13 cellular contexts compared by ENCODE assay signal in genomic region chr14:68526420-68527105, GRCh38.
DNase-seq lines count a peak whose midpoint lies in the region; ATAC-seq and TF ChIP-seq lines count a peak whose summit lies in the region.
"Had no signal": no experiment of that assay in that cellular context is flagged by ENCODE, and none has a peak within 500 bp of the region (broad histone marks: within the 10 kb centered on the region; RNA-seq: fewer than 3 reads in every experiment).

No MANE protein-coding gene starts in this region.

- no peak overlapping the region for H3K9ac ChIP-seq in IMR-90 (ENCODE audit: low read depth, low read length)

- H2BK15ac ChIP-seq in IMR-90 (ENCODE audit: low read depth, low read length), result 0 out of 3 replicates have a peak overlapping the region, but pooled peaks have one; percentile 21

- DNase-seq in IMR-90 (no peak), ecto neural progenitor cell (ENCODE audit: low spot score) (peak; percentile 25), medulla oblongata (ENCODE audit: extremely low spot score) (peak; percentile 7), stomach (peak; percentile 80), GM10248 (ENCODE audit: extremely low spot score) (no peak)
- DNase-seq in stimulated activated CD4-positive, alpha-beta T cell treated with anti-CD3 and anti-CD28 coated beads, Interleukin-15, amount 100 ng/mL, for 24 hours, result no peak
- DNase-seq: activated CD8-positive, alpha-beta T cell treated with anti-CD3 and anti-CD28 coated beads for 36 hours; CD4-positive, CD25-positive, alpha-beta regulatory T cell; NCI-H446 had no signal

- H3K4me1 ChIP-seq in IMR-90 (ENCODE audit: control insufficient read depth, insufficient read depth, low read length), result peaks cover 5% of the 10 kb centered on the region
- peaks cover 19 to 62% (median 49%) of the 10 kb centered on the region in 4 donors for H3K4me1 ChIP-seq in stomach
- H3K4me1 ChIP-seq: SJSA1 had no signal

- no peak overlapping the region for H4K91ac ChIP-seq in IMR-90 (ENCODE audit: insufficient read depth, low read depth, low read length)

- TF ChIP-seq RAD21 in IMR-90 (IDR thresholded peaks at IDR 0.05; ENCODE audit: low read length), result no peak

- no peaks in the 10 kb centered on the region for H3K36me3 ChIP-seq in IMR-90 (ENCODE audit: control insufficient read depth, insufficient read depth, low read length)
- H3K36me3 ChIP-seq in stomach, result no peaks in the 10 kb centered on the region
- H3K36me3 ChIP-seq: SJSA1 had no signal

- H4K5ac ChIP-seq in IMR-90 (ENCODE audit: low read depth, low read length), result no peak overlapping the region

- intact Hi-C loops in IMR-90 (cut with micrococcal nuclease), result no loop called here
- intact Hi-C loops in stomach (cut with DNase I; ENCODE audit: low total_unique reads), result no loop called here

- H3K27me3 ChIP-seq in IMR-90 (ENCODE audit: control insufficient read depth, insufficient read depth, low read length) (no peaks in the 10 kb centered on the region), stomach (no peaks in the 10 kb centered on the region)
- H3K27me3 ChIP-seq: SJSA1 had no signal

- WGBS in IMR-90 (ENCODE audit: extremely low coverage in 2 of 2, insufficient read length in 1 of 2), 2 experiments, result 90% methylated on average over 2 of the region's 14 CpGs; no CpG with 5 or more reads in 1 of the 2 experiments
- 54 to 73% (median 63%) methylated on average over 14 of the region's 14 CpGs for WGBS in stomach, 5 donors

- TF ChIP-seq CTCF in IMR-90 (conservative IDR thresholded peaks at IDR 0.05; ENCODE audit: low read depth, low read length) (no peak), stomach (IDR thresholded peaks at IDR 0.05) (no peak), GM10248 (IDR thresholded peaks at IDR 0.05; ENCODE audit: control extremely low read depth, extremely low read depth, low read depth, missing control alignments) (no peak)

- dilution Hi-C loops in IMR-90 (cut with HindIII; ENCODE audit: low sequenced_read_pairs, unreplicated experiment), result no loop called here

- no peak for TF ChIP-seq POLR2A in IMR-90 (IDR thresholded peaks at IDR 0.05; ENCODE audit: low read depth, low read length)
- TF ChIP-seq POLR2A in stomach (IDR thresholded peaks at IDR 0.05), result no peak

- 0 out of 2 replicates have a peak overlapping the region, but pooled peaks have one; percentile 0 for H2BK120ac ChIP-seq in IMR-90 (ENCODE audit: low read depth, low read length)

- no peaks in the 10 kb centered on the region for H3K79me1 ChIP-seq in IMR-90 (ENCODE audit: low read depth in 1 of 2, low read length in 2 of 2)

- H2AK9ac ChIP-seq in IMR-90 (replicated peaks; ENCODE audit: low read depth, low read length, poor library complexity), result no peak overlapping the region

- no peak for TF ChIP-seq EP300 in stomach (IDR thresholded peaks at IDR 0.05)

- no peak overlapping the region for H3K4me2 ChIP-seq in IMR-90 (ENCODE audit: low read depth, low read length)

- no peak overlapping the region for H2BK20ac ChIP-seq in IMR-90 (ENCODE audit: low read depth, low read length)

- no peak overlapping the region for H2BK5ac ChIP-seq in IMR-90 (ENCODE audit: low read depth, low read length, poor library complexity, severe bottlenecking)

- CTCF ChIA-PET in IMR-90 (lab: Yijun Ruan, JAX), result interaction anchor here (0.6 to 0.7 kb wide), 2 partner anchors 152 to 289 kb away, joined by 3 read pairs; no protein-coding TSS in a partner anchor
- CTCF ChIA-PET in GM10248 (lab: Yijun Ruan, JAX), result interaction anchor here (1.3 to 2.5 kb wide), 3 partner anchors 8 to 18 kb away, joined by 3 to 8 read pairs (median 6); no protein-coding TSS in a partner anchor

- H3K23ac ChIP-seq in IMR-90 (ENCODE audit: low read depth, low read length), result no peak overlapping the region

- in situ Hi-C loops in IMR-90 (cut with MboI; ENCODE audit: low sequenced_read_pairs), result no loop called here

- H3K4me3 ChIP-seq in IMR-90 (ENCODE audit: insufficient read depth, low read depth, low read length), result no peak overlapping the region
- no peak overlapping the region for H3K4me3 ChIP-seq in stomach
- H3K4me3 ChIP-seq: SJSA1 had no signal

- peaks cover 3% of the 10 kb centered on the region; the same call in 1 of the 2 replicates for H3K9me1 ChIP-seq in IMR-90 (ENCODE audit: insufficient read depth, low read length)

- H4K20me1 ChIP-seq in IMR-90 (ENCODE audit: insufficient read depth, low read length), result no peaks in the 10 kb centered on the region

- no peak for ATAC-seq in IMR-90 (ENCODE audit: low read depth)
- no peak for ATAC-seq in GM21528 (IDR thresholded peaks at IDR 0.05; ENCODE audit: low FRiP score, unreplicated experiment)
- ATAC-seq in GM18520 (IDR thresholded peaks at IDR 0.05; ENCODE audit: unreplicated experiment), result no peak
- ATAC-seq: activated CD8-positive, alpha-beta T cell treated with anti-CD3 and anti-CD28 coated beads for 36 hours; natural killer cell treated with Interleukin-12 subunit alpha and Interleukin-12 subunit beta and Interleukin-15 and Interleukin-18, amount 100 ng/mL, for 72 hours had no signal

- POLR2A ChIA-PET in IMR-90 (lab: Charles Lee; ENCODE audit: unreplicated experiment) (no interaction called here), GM10248 (lab: Yijun Ruan, JAX) (no interaction called here)

- no peak overlapping the region for H3K27ac ChIP-seq in IMR-90 (ENCODE audit: insufficient read depth, low read length)
- H3K27ac ChIP-seq in stomach, result peak overlapping the region; percentile 36 to 91 (median 83)
- H3K27ac ChIP-seq: SJSA1 had no signal

- H3K14ac ChIP-seq in IMR-90 (replicated peaks; ENCODE audit: low read depth, low read length), result 0 out of 2 replicates have a peak overlapping the region, but pooled peaks have one; percentile 7

- H3K4ac ChIP-seq in IMR-90 (ENCODE audit: low read depth, low read length), result no peak overlapping the region

- H3K56ac ChIP-seq in IMR-90 (ENCODE audit: extremely low read depth, insufficient read depth, low read length), result no peak overlapping the region

- no TSS peak for BruUV-seq in IMR-90 (replicated peaks; lab: Mats Ljungman, UMichigan)

- no peak overlapping the region for H4K8ac ChIP-seq in IMR-90 (ENCODE audit: low read depth in 2 of 2, low read length in 2 of 2)

- H3K9me3 ChIP-seq in IMR-90 (ENCODE audit: control insufficient read depth, insufficient read depth, low read length) (peaks cover 3% of the 10 kb centered on the region), stomach (peaks cover 0 to 24% (median 2%) of the 10 kb centered on the region in 4 donors)
- H3K9me3 ChIP-seq: SJSA1 had no signal

- no peak overlapping the region for H3K18ac ChIP-seq in IMR-90 (ENCODE audit: low read depth, low read length)

- peak overlapping the region; percentile 20; the same call in 1 of the 2 replicates for H2AK5ac ChIP-seq in IMR-90 (ENCODE audit: low read depth, low read length)

- H2AFZ ChIP-seq in IMR-90 (replicated peaks; ENCODE audit: low read length, poor library complexity), result no peak overlapping the region

TF ChIP-seq in IMR-90, 13 proteins besides CTCF, POLR2A, EP300 and RAD21:
- TF ChIP-seq ELK1 (IDR thresholded peaks at IDR 0.05; ENCODE audit: borderline replicate concordance, low read depth, low read length) (no peak), BHLHE40 (IDR thresholded peaks at IDR 0.05; ENCODE audit: low read depth, low read length) (no peak), NFE2L2 (IDR thresholded peaks at IDR 0.05; ENCODE audit: low read depth, low read length) (0 out of 2 replicates have a peak, but pooled peaks have one; percentile 41), MXI1 (IDR thresholded peaks at IDR 0.05; ENCODE audit: borderline replicate concordance, low read depth, low read length) (no peak)

Comparison
In these comparisons a context has a peak if more than half of its experiments do, and no peak if none do; other contexts are left out.
1. DNase-seq: peak in ecto neural progenitor cell (single experiment), medulla oblongata (single experiment) and stomach (single experiment); none in IMR-90 (single experiment), GM10248 (single experiment) and stimulated activated CD4-positive, alpha-beta T cell treated with anti-CD3 and anti-CD28 coated beads, Interleukin-15, amount 100 ng/mL, for 24 hours (single experiment).